In the genomic region with DNA sequence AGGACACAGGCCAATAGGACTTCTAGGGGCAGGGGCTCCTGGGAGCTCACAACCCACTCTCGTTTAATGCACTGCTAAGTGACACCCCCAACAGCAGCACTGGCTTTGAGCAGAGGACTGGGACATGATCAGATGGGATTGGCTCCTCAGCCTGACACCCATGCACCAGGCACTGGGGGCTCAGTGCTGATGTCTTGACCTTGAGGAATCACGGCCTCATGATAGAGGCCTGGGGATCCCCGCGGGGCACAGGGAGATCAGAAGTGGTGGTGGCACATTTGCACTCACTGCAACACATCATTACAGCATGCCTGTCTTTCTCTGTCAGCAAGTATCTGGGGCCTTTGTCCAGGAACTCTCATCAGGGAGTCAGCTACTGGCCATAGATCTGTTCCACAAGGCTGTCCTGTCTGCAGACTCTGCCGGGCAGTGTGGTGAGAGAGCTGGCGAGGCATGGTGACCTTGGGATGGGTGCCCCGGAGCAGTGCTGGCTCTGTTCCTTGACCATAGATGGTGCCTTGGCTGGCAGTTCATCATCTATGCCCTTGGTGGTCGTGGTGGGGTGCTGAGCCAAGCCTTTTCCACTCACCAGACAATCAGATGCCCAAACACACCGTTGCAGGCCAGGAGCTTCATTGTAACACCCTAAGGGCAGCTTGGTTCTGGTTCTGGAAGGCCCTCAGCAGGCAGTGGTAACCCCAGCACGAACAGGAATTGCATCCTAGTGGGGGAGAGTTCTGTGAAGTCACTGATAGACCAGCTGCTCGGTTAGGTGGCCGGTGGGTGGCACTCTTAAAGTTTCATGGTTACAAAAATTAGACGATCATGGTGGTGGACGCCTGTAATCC, we compare ENCODE assay signal across 18 cellular contexts.
"Had no signal": no experiment of that assay in that cellular context is flagged by ENCODE, and none has a peak within 500 bp of the region (broad histone marks: within the 10 kb centered on the region; RNA-seq: fewer than 3 reads in every experiment).

No MANE protein-coding gene starts in this region.

- H3K27ac Mint-ChIP-seq: activated CD4-positive, alpha-beta T cell treated with anti-CD3 and anti-CD28 coated beads for 36 hours; activated naive CD4-positive, alpha-beta T cell treated with anti-CD3 and anti-CD28 coated beads for 36 hours; activated T-cell treated with anti-CD3 and anti-CD28 coated beads, Interleukin-2, amount 50 U/mL, for 24 hours; activated T-helper 2 cell treated with anti-CD3 and anti-CD28 coated beads, Interferon-gamma antibody, Interleukin-2, Interleukin-4, amounts not matched to agents 10 μg/mL and 5 μg/mL and 100 μg/mL, durations not matched to agents 14 hours and 24 hours and 36 hours; natural killer cell; stimulated activated effector memory CD8-positive, alpha-beta T cell treated with anti-CD3 and anti-CD28 coated beads, Interleukin-12 subunit alpha, Interleukin-12 subunit beta, amount 100 ng/mL, for 72 hours; T-cell; WTC11 had no signal

- ATAC-seq: activated CD4-positive, alpha-beta T cell treated with anti-CD3 and anti-CD28 coated beads for 36 hours; gastrocnemius medialis; lower lobe of right lung; natural killer cell; stimulated activated effector memory CD8-positive, alpha-beta T cell treated with anti-CD3 and anti-CD28 coated beads, Interleukin-12 subunit alpha, Interleukin-12 subunit beta, amount 100 ng/mL, for 72 hours had no signal

- DNase-seq: activated CD4-positive, alpha-beta T cell treated with anti-CD3 and anti-CD28 coated beads, Interleukin-2, amount 50 U/mL, for 48 hours; activated naive CD4-positive, alpha-beta T cell treated with anti-CD3 and anti-CD28 coated beads for 36 hours; activated T-cell treated with anti-CD3 and anti-CD28 coated beads, Interleukin-2, amount 50 U/mL, for 24 hours; anterior cingulate cortex; colonic mucosa; gastrocnemius medialis; lower lobe of right lung; natural killer cell; sigmoid colon; stimulated activated CD4-positive, alpha-beta T cell treated with anti-CD3 and anti-CD28 coated beads, Interleukin-4, amount 100 ng/mL, for 24 hours had no signal

- H3K9ac ChIP-seq: parathyroid adenoma had no signal

- H3K27ac ChIP-seq: colonic mucosa, gastrocnemius medialis, lower lobe of right lung, parathyroid adenoma, sigmoid colon had no signal

- H3K36me3 Mint-ChIP-seq: brain; natural killer cell; stimulated activated effector memory CD8-positive, alpha-beta T cell treated with anti-CD3 and anti-CD28 coated beads, Interleukin-12 subunit alpha, Interleukin-12 subunit beta, amount 100 ng/mL, for 72 hours; T-cell; WTC11 had no signal

- H3K4me3 Mint-ChIP-seq: activated CD4-positive, alpha-beta T cell treated with anti-CD3 and anti-CD28 coated beads for 36 hours; activated naive CD4-positive, alpha-beta T cell treated with anti-CD3 and anti-CD28 coated beads for 36 hours; activated T-cell treated with anti-CD3 and anti-CD28 coated beads, Interleukin-2, amount 50 U/mL, for 24 hours; brain; central memory CD8-positive, alpha-beta T cell; natural killer cell; stimulated activated effector memory CD8-positive, alpha-beta T cell treated with anti-CD3 and anti-CD28 coated beads, Interleukin-12 subunit alpha, Interleukin-12 subunit beta, amount 100 ng/mL, for 72 hours; WTC11 had no signal

- H3K27me3 ChIP-seq: colonic mucosa, sigmoid colon had no signal

- H3K9me3 ChIP-seq: colonic mucosa, gastrocnemius medialis, lower lobe of right lung, sigmoid colon had no signal

- H3K9me3 Mint-ChIP-seq: activated naive CD4-positive, alpha-beta T cell treated with anti-CD3 and anti-CD28 coated beads for 36 hours; activated T-cell treated with anti-CD3 and anti-CD28 coated beads, Interleukin-2, amount 50 U/mL, for 24 hours; activated T-helper 2 cell treated with anti-CD3 and anti-CD28 coated beads, Interferon-gamma antibody, Interleukin-2, Interleukin-4, amounts not matched to agents 10 μg/mL and 5 μg/mL and 100 μg/mL, durations not matched to agents 14 hours and 24 hours and 36 hours; central memory CD8-positive, alpha-beta T cell; natural killer cell; stimulated activated effector memory CD8-positive, alpha-beta T cell treated with anti-CD3 and anti-CD28 coated beads, Interleukin-12 subunit alpha, Interleukin-12 subunit beta, amount 100 ng/mL, for 72 hours; T-cell; WTC11 had no signal

- H3K79me2 ChIP-seq: parathyroid adenoma had no signal

- H2AFZ ChIP-seq: parathyroid adenoma had no signal

- H3K27me3 Mint-ChIP-seq: activated CD4-positive, alpha-beta T cell treated with anti-CD3 and anti-CD28 coated beads for 36 hours; activated T-cell treated with anti-CD3 and anti-CD28 coated beads, Interleukin-2, amount 50 U/mL, for 24 hours; central memory CD8-positive, alpha-beta T cell had no signal

- H3K36me3 ChIP-seq: colonic mucosa, gastrocnemius medialis, lower lobe of right lung, sigmoid colon had no signal

- H3K4me3 ChIP-seq: colonic mucosa, gastrocnemius medialis, lower lobe of right lung, sigmoid colon had no signal

- H3K4me1 ChIP-seq: colonic mucosa, gastrocnemius medialis, parathyroid adenoma had no signal
